Comparison of ENCODE assay signal across 17 cellular contexts in genomic region chr4:24226018-24226417, GRCh38.
DNase-seq lines count a peak whose midpoint lies in the region; ATAC-seq lines count a peak whose summit lies in the region.
"Had no signal": no experiment of that assay in that cellular context is flagged by ENCODE, and none has a peak within 500 bp of the region (broad histone marks: within the 10 kb centered on the region; RNA-seq: fewer than 3 reads in every experiment).

No MANE protein-coding gene starts in this region.

- ATAC-seq in sciatic nerve: peak; percentile 62
- ATAC-seq: stimulated activated naive CD8-positive, alpha-beta T cell treated with anti-CD3 and anti-CD28 coated beads, Interleukin-15, amount 100 ng/mL, for 72 hours had no signal

- H3K4me3 ChIP-seq in adipocyte (ENCODE audit: low read length): peak overlapping the region; percentile 76
- H3K4me3 ChIP-seq: prostate gland, upper lobe of left lung had no signal

- intact Hi-C loops in sciatic nerve (cut with DNase I): no loop called here

- peaks cover 19% of the 10 kb centered on the region for H3K4me1 ChIP-seq in adipocyte (ENCODE audit: control insufficient read depth, insufficient read depth, low read length)
- H3K4me1 ChIP-seq: prostate gland, upper lobe of left lung had no signal

- no peaks in the 10 kb centered on the region for H3K36me3 ChIP-seq in adipocyte (ENCODE audit: control insufficient read depth, insufficient read depth, low read length, severe bottlenecking)
- H3K36me3 ChIP-seq: prostate gland, upper lobe of left lung had no signal

- H3K27me3 ChIP-seq in adipocyte (replicated peaks; ENCODE audit: control insufficient read depth, insufficient read depth, low read length): no peaks in the 10 kb centered on the region
- H3K27me3 ChIP-seq: upper lobe of left lung had no signal

- peak; percentile 41 for DNase-seq in EL
- DNase-seq in adipocyte (ENCODE audit: low read depth): peak; percentile 16
- DNase-seq in fibroblast of peridontal ligament (ENCODE audit: extremely low read depth): peak; percentile 56
- DNase-seq in sciatic nerve (ENCODE audit: low spot score): no peak
- no peak for DNase-seq in kidney tubule cell (ENCODE audit: low spot score)
- no peak for DNase-seq in NCI-H510A treated with DMSO at 0.1 percent for 48 hours (lab: John Stamatoyannopoulos, UW)
- DNase-seq in NCI-H2081 treated with DMSO at 0.1 percent for 48 hours (lab: John Stamatoyannopoulos, UW): no peak
- DNase-seq in LoVo (ENCODE audit: low spot score): no peak
- DNase-seq: activated naive CD4-positive, alpha-beta T cell treated with anti-CD3 and anti-CD28 coated beads, Interleukin-2, amount 50 U/mL, for 16 hours; Caco-2; DND-41; NCI-H2171; NCI-H526; stimulated activated CD4-positive, alpha-beta T cell treated with anti-CD3 and anti-CD28 coated beads, Interleukin-4, amount 100 ng/mL, for 24 hours; stimulated activated naive CD8-positive, alpha-beta T cell treated with anti-CD3 and anti-CD28 coated beads, Interleukin-15, amount 100 ng/mL, for 72 hours; upper lobe of left lung had no signal

- peak overlapping the region; percentile 64 for H3K9ac ChIP-seq in adipocyte (ENCODE audit: low read length)

- no peaks in the 10 kb centered on the region for H3K9me3 ChIP-seq in adipocyte (ENCODE audit: control insufficient read depth, low read length)
- H3K9me3 ChIP-seq: Caco-2, prostate gland, upper lobe of left lung had no signal

Comparison
In these comparisons a context has a peak if more than half of its experiments do, and no peak if none do; other contexts are left out.
1. DNase-seq: peak in EL (single experiment), adipocyte (single experiment) and fibroblast of peridontal ligament (single experiment); none in sciatic nerve (single experiment), kidney tubule cell (single experiment), NCI-H510A treated with DMSO at 0.1 percent for 48 hours (single experiment), NCI-H2081 treated with DMSO at 0.1 percent for 48 hours (single experiment) and LoVo (single experiment).